ENCODE assay signal across 8 cellular contexts in the genomic region with DNA sequence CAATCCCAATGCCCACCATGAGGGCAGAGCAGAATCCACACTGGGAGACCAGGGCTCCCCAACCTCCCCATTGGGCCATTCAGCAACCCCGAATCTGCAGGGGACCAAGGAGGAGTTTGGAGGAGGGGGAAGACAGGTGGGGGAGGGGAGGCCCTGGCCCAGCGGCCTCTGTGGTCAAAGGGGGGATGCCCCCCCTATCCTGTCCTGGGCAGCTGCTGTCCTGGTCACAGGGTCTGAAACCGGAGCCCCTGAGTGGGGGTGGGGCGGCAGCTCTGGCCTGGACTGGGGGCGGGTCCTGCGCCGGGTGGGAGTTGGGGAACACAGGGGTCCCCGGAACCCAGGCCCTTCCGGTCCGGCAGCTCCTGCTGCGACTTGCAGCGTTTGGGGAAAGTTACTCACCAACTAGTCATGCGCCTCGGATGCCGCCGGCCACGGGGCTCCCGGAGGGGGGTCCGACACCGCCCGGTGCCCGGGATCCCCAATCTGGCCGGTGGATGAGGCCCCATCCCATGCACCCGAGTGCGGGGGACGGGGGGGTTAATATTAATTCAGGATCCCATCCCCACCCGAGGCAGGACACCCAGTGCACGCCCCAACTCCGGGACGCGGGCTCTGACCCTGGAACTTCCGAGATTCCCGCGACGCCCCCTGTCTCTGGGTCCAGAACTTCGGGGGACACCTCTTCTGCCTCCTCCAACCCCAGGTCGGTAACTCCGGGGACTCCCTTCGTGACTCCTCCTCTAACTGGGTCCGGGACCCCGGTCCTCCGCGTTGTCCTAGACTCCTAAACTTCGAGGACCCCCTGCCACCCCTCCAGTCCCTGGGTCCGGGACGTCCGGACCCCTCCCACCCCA. TPM values are rescaled to one million over a fixed set of nuclear protein-coding genes. Genes with fewer than 3 reads are reported as not detected.
DNase-seq lines count a peak whose midpoint lies in the region; ATAC-seq, FAIRE-seq and TF ChIP-seq lines count a peak whose summit lies in the region.

No MANE protein-coding gene starts in this region.

- H3K9ac ChIP-seq in mesendoderm (ENCODE audit: low read length) = peak overlapping the region; percentile 63

- WGBS in mesendoderm (ENCODE audit: extremely low coverage, insufficient coverage, low lambda C conversion rate) = no CpG with 5 or more reads among the region's 47 CpGs
- WGBS in thyroid gland, 2 donors = 0 to 1% methylated on average over 18 to 20 of the region's 47 CpGs

- peak in 1 of 2 donors; percentile 22 for TF ChIP-seq POLR2A in thyroid gland (IDR thresholded peaks at IDR 0.05)

- TF ChIP-seq CTCF in GM12865 (IDR thresholded peaks at IDR 0.05; ENCODE audit: insufficient read depth, low read depth, low read length, missing control alignments) (no peak), endothelial cell (IDR thresholded peaks at IDR 0.05; ENCODE audit: unreplicated experiment) (peak; percentile 3), thyroid gland (IDR thresholded peaks at IDR 0.05) (no peak), D721Med (IDR thresholded peaks at IDR 0.05; ENCODE audit: insufficient read depth, missing control alignments) (no peak)

- peak overlapping the region; percentile 85 for H3K56ac ChIP-seq in mesendoderm (ENCODE audit: low read length)

- no peak overlapping the region for H2BK5ac ChIP-seq in mesendoderm (ENCODE audit: low read length)

- H3K4me1 Mint-ChIP-seq in endothelial cell (ENCODE audit: unreplicated experiment) = peaks cover 19% of the 10 kb centered on the region

- peak overlapping the region; percentile 98 for H3K4me3 Mint-ChIP-seq in endothelial cell (ENCODE audit: unreplicated experiment)

- peak overlapping the region; percentile 96 for H3K4ac ChIP-seq in mesendoderm (ENCODE audit: low read depth, low read length)

- peak overlapping the region; percentile 54 for H3K4me2 ChIP-seq in mesendoderm (ENCODE audit: low read length)

- no peak overlapping the region for H2BK120ac ChIP-seq in mesendoderm (ENCODE audit: low read depth, low read length)

- H4K8ac ChIP-seq in mesendoderm (ENCODE audit: low read depth, low read length) = no peak overlapping the region

- no peak for ATAC-seq in HG03521 (IDR thresholded peaks at IDR 0.05; ENCODE audit: unreplicated experiment)

- H3K4me1 ChIP-seq in mesendoderm (ENCODE audit: control insufficient read depth, low read depth, low read length) (no peaks in the 10 kb centered on the region), thyroid gland (peaks cover 9 to 15% of the 10 kb centered on the region in 2 donors)

- H3K9me3 ChIP-seq in thyroid gland = no peaks in the 10 kb centered on the region

- FAIRE-seq in D721Med (lab: Jason Lieb, UNC) = no peak

- H3K27me3 ChIP-seq in mesendoderm (ENCODE audit: insufficient read depth, low read length, poor library complexity) = peaks cover 5% of the 10 kb centered on the region
- H3K27me3 ChIP-seq in thyroid gland = no peaks in the 10 kb centered on the region

- H2BK15ac ChIP-seq in mesendoderm (replicated peaks; ENCODE audit: low read depth) = no peak overlapping the region

- peak overlapping the region; percentile 91 for H3K18ac ChIP-seq in mesendoderm (ENCODE audit: low read length)

- H3K79me2 ChIP-seq in mesendoderm (ENCODE audit: control insufficient read depth, insufficient read depth, low read length) = no peaks in the 10 kb centered on the region

- no peaks in the 10 kb centered on the region for H3K9me3 Mint-ChIP-seq in endothelial cell (ENCODE audit: unreplicated experiment)

- H3K36me3 Mint-ChIP-seq in endothelial cell (ENCODE audit: low read depth, unreplicated experiment) = peaks cover 19% of the 10 kb centered on the region

- no peak overlapping the region for H2AK5ac ChIP-seq in mesendoderm (ENCODE audit: low read length)

- H3K4me3 ChIP-seq in GM12865 (ENCODE audit: low read depth, low read length) (peak overlapping the region; percentile 80), mesendoderm (ENCODE audit: low read length) (peak overlapping the region; percentile 34), thyroid gland (replicated peaks in 1 of 3) (peak overlapping the region; percentile 35 to 65 (median 63))

- no peak for DNase-seq in GM12865 (ENCODE audit: low read depth)
- DNase-seq in RPMI7951 (ENCODE audit: low read depth) = peak; percentile 57
- DNase-seq in endothelial cell (ENCODE audit: low spot score) = peak; percentile 41
- no peak for DNase-seq in mesendoderm
- peak; percentile 62 to 77 for DNase-seq in thyroid gland
- no peak for DNase-seq in mesenteric fat pad (ENCODE audit: low spot score)
- DNase-seq in D721Med (ENCODE audit: insufficient read length, low spot score) = no peak

- peaks cover 3% of the 10 kb centered on the region for H3K27me3 Mint-ChIP-seq in endothelial cell (ENCODE audit: unreplicated experiment)

- H3K27ac ChIP-seq in mesendoderm (ENCODE audit: low read depth, low read length) (no peak overlapping the region), thyroid gland (peak overlapping the region in 2 of 3 donors; percentile 63 to 75)

- peak overlapping the region; percentile 84 for H3K27ac Mint-ChIP-seq in endothelial cell (ENCODE audit: unreplicated experiment)

- H3K36me3 ChIP-seq in mesendoderm (ENCODE audit: control insufficient read depth, insufficient read depth, low read length) = no peaks in the 10 kb centered on the region
- peaks cover 5% of the 10 kb centered on the region in 2 donors for H3K36me3 ChIP-seq in thyroid gland

- no peaks in the 10 kb centered on the region for H3K79me1 ChIP-seq in mesendoderm (ENCODE audit: low read length)

- intact Hi-C loops in thyroid gland (cut with DNase I) = loop anchor here (5.0 kb wide), 1 partner anchor 47 kb away; no protein-coding TSS in a partner anchor

- H4K5ac ChIP-seq in mesendoderm (ENCODE audit: low read length) = no peak overlapping the region

- H3K23ac ChIP-seq in mesendoderm (ENCODE audit: low read length) = peak overlapping the region; percentile 89

RNA-seq across cellular contexts. Expression of gene HOMER3, which starts 0.9 kb away (rescaled TPM):
- 53.2 and 74.2 TPM in 2 replicates for total RNA-seq in RPMI7951 (2014; rRNA removed; shearing (Covaris generic))
- 222 TPM for total RNA-seq in endothelial cell (ENCODE audit: unreplicated experiment)
- 3.9 TPM for polyA plus RNA-seq in mesendoderm (2013, experiment 1 of 2)
- 4.0 TPM for polyA plus RNA-seq in mesendoderm (2013, experiment 2 of 2)
- total RNA-seq in thyroid gland = 100 to 1,000 TPM in 1 of 4 donors, 10 to 100 TPM in 3; 55.6 to 169 (median 63.4) TPM
- 31.5 TPM for total RNA-seq in mesenteric fat pad

RNA-seq across cellular contexts. Expression of gene DDX49, which starts 20.6 kb away (rescaled TPM):
- 47.5 and 55.9 TPM in 2 replicates for total RNA-seq in RPMI7951 (2014; rRNA removed; shearing (Covaris generic))
- total RNA-seq in endothelial cell (ENCODE audit: unreplicated experiment) (33.7 TPM), thyroid gland (10 to 100 TPM; 33.5 to 63.7 (median 46.0) TPM), mesenteric fat pad (49.1 TPM)
- 27.4 TPM for polyA plus RNA-seq in mesendoderm (2013, experiment 1 of 2)
- polyA plus RNA-seq in mesendoderm (2013, experiment 2 of 2) = 29.7 TPM

RNA-seq across cellular contexts. Expression of gene COPE, which starts 21.0 kb away (rescaled TPM):
- total RNA-seq in RPMI7951 (2014; rRNA removed; shearing (Covaris generic)) = 324 and 407 TPM in 2 replicates
- 213 TPM for total RNA-seq in endothelial cell (ENCODE audit: unreplicated experiment)
- 150 TPM for polyA plus RNA-seq in mesendoderm (2013, experiment 1 of 2)
- 147 TPM for polyA plus RNA-seq in mesendoderm (2013, experiment 2 of 2)
- 100 to 1,000 TPM; 192 to 405 (median 329) TPM for total RNA-seq in thyroid gland
- total RNA-seq in mesenteric fat pad = 147 TPM

RNA-seq across cellular contexts. Expression of gene CERS1, which starts 44.2 kb away (rescaled TPM):
- total RNA-seq in RPMI7951 (2014; rRNA removed; shearing (Covaris generic)) = 0.12 and 1.4 TPM in 2 replicates
- total RNA-seq in endothelial cell (ENCODE audit: unreplicated experiment) (15.7 TPM), thyroid gland (1 to 10 TPM in 1 of 4 donors, under 1 TPM in 3; 0.24 to 1.3 (median 0.59) TPM), mesenteric fat pad (0.45 TPM)
- 6.9 TPM for polyA plus RNA-seq in mesendoderm (2013, experiment 1 of 2)
- 6.7 TPM for polyA plus RNA-seq in mesendoderm (2013, experiment 2 of 2)

Comparison
In these comparisons a context has a peak if more than half of its experiments do, and no peak if none do; other contexts are left out.
1. DNase-seq: peak in RPMI7951 (single experiment), endothelial cell (single experiment) and thyroid gland (2 of 2); none in GM12865 (single experiment), mesendoderm (single experiment), mesenteric fat pad (single experiment) and D721Med (single experiment).
2. Peak in every context shown above with its lines, with median percentiles within 50 percentile points of each other: H3K4me3 ChIP-seq.